ENCODE assay signal across 8 cellular contexts in genomic region chr16:23504453-23505179, GRCh38. TPM values are rescaled to one million over a fixed set of nuclear protein-coding genes. Genes with fewer than 3 reads are reported as not detected.
DNase-seq lines count a peak whose midpoint lies in the region; ATAC-seq and TF ChIP-seq lines count a peak whose summit lies in the region.

No MANE protein-coding gene starts in this region.

- no peaks in the 10 kb centered on the region for H3K9me3 ChIP-seq in right atrium auricular region

- TF ChIP-seq CTCF in right atrium auricular region (IDR thresholded peaks at IDR 0.05): no peak

- peak overlapping the region; percentile 88 for H3K27ac Mint-ChIP-seq in activated naive CD8-positive, alpha-beta T cell

- ATAC-seq in GM18868 (IDR thresholded peaks at IDR 0.05; ENCODE audit: unreplicated experiment) (peak; percentile 66), HG03342 (IDR thresholded peaks at IDR 0.05; ENCODE audit: unreplicated experiment) (peak; percentile 60), SK-N-SH treated with all-trans-retinoic acid at 6 μM for 48 hours (peak; percentile 61), GM19455 (IDR thresholded peaks at IDR 0.05; ENCODE audit: unreplicated experiment) (no peak)

- H3K36me3 Mint-ChIP-seq in activated naive CD8-positive, alpha-beta T cell: peaks cover 8% of the 10 kb centered on the region

- peak overlapping the region; percentile 73 for H3K4me3 Mint-ChIP-seq in activated naive CD8-positive, alpha-beta T cell

- H3K36me3 ChIP-seq in right atrium auricular region: no peaks in the 10 kb centered on the region

- no peak overlapping the region for H3K4me3 ChIP-seq in right atrium auricular region

- H3K4me1 ChIP-seq in right atrium auricular region: peaks cover 0 to 72% of the 10 kb centered on the region in 2 donors

- H3K27me3 ChIP-seq in right atrium auricular region: no peaks in the 10 kb centered on the region

- DNase-seq in AG08395 (ENCODE audit: low spot score) (peak; percentile 85), right atrium auricular region (ENCODE audit: low spot score) (peak; percentile 88)
- peak; percentile 69 to 81 (median 73) for DNase-seq in stimulated activated CD4-positive, alpha-beta T cell treated with anti-CD3 and anti-CD28 coated beads, Interleukin-12 subunit alpha, Interleukin-12 subunit beta, amount 100 ng/mL, for 48 hours (ENCODE audit: low read depth in 2 of 3, low spot score in 1 of 3)

- peak overlapping the region; percentile 73 to 76 for H3K27ac ChIP-seq in right atrium auricular region

- H3K4me1 Mint-ChIP-seq in activated naive CD8-positive, alpha-beta T cell (ENCODE audit: low read depth): peaks cover 69% of the 10 kb centered on the region

- no peaks in the 10 kb centered on the region for H3K27me3 Mint-ChIP-seq in activated naive CD8-positive, alpha-beta T cell

- H3K9me3 Mint-ChIP-seq in activated naive CD8-positive, alpha-beta T cell (ENCODE audit: low read depth): no peaks in the 10 kb centered on the region

TF ChIP-seq in SK-N-SH treated with all-trans-retinoic acid at 6 μM for 48 hours, 23 proteins besides CTCF, POLR2A, EP300 and RAD21:
- no peak for TF ChIP-seq ZC3H10 (CRISPR knock-in tag; IDR thresholded peaks at IDR 0.05)
- no peak for TF ChIP-seq PPARA (CRISPR knock-in tag; IDR thresholded peaks at IDR 0.05; ENCODE audit: borderline replicate concordance)
- no peak for TF ChIP-seq ISL1 (CRISPR knock-in tag; IDR thresholded peaks at IDR 0.05)
- no peak for TF ChIP-seq TCF4 (CRISPR knock-in tag; IDR thresholded peaks at IDR 0.05; ENCODE audit: borderline replicate concordance)
- TF ChIP-seq PATZ1 (CRISPR knock-in tag; IDR thresholded peaks at IDR 0.05; ENCODE audit: borderline replicate concordance): no peak
- TF ChIP-seq CSRNP3 (CRISPR knock-in tag; IDR thresholded peaks at IDR 0.05): no peak
- TF ChIP-seq ZNF70 (CRISPR knock-in tag; IDR thresholded peaks at IDR 0.05): no peak
- no peak for TF ChIP-seq CSDC2 (CRISPR knock-in tag; IDR thresholded peaks at IDR 0.05)
- no peak for TF ChIP-seq ZNF565 (CRISPR knock-in tag; conservative IDR thresholded peaks at IDR 0.05; ENCODE audit: low read depth)

RNA-seq across cellular contexts. Expression of gene GGA2, which starts 5.7 kb away (rescaled TPM):
- 10 to 100 TPM; 25.0 to 59.3 TPM for total RNA-seq in right atrium auricular region

RNA-seq across cellular contexts. Expression of gene COG7, which starts 51.6 kb away (rescaled TPM):
- 10 to 100 TPM in 1 of 2 donors, 1 to 10 TPM in 1; 9.0 to 11.2 TPM for total RNA-seq in right atrium auricular region

RNA-seq across cellular contexts. Expression of gene EARS2, which starts 52.5 kb away (rescaled TPM):
- 10 to 100 TPM; 15.3 to 18.1 TPM for total RNA-seq in right atrium auricular region

RNA-seq across cellular contexts. Expression of gene UBFD1, which starts 52.9 kb away (rescaled TPM):
- 10 to 100 TPM; 85.5 to 93.9 TPM for total RNA-seq in right atrium auricular region
